17 cellular contexts compared by ENCODE assay signal in the genomic region with DNA sequence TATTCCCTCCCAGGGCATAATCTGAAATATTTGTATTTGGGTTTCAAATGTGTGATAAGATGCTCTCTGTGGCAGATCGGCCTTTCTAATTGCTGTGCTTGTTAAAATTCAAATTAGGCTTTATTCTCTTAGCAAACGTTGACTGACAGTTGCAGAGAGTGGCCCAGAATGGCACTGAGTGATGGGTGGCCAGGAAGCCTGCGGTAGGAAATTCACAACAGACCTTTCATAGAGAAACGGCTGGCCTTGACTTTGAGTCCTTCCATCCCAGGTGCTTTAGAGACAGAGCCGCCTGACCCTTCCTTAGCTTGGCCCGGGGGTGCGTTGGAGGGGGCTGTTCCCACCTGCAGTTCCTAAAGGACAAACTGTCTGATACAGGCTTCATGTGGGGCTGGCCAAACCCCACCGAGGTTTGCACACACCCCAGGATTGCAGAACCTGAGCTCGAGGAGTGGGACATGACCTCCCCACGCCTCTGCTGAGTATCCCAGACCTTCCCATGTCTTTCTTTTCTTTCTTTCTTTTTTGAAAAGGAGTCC.
"Had no signal": no experiment of that assay in that cellular context is flagged by ENCODE, and none has a peak within 500 bp of the region (broad histone marks: within the 10 kb centered on the region; RNA-seq: fewer than 3 reads in every experiment).

No MANE protein-coding gene starts in this region.

- H3K27ac Mint-ChIP-seq: activated naive CD4-positive, alpha-beta T cell treated with anti-CD3 and anti-CD28 coated beads, Interleukin-2, amount 50 U/mL, for 24 hours; activated T-helper 2 cell treated with anti-CD3 and anti-CD28 coated beads, Interferon-gamma antibody, Interleukin-2, Interleukin-4, amounts not matched to agents 10 μg/mL and 5 μg/mL and 100 μg/mL, durations not matched to agents 14 hours and 24 hours and 36 hours; effector memory CD8-positive, alpha-beta T cell; naive thymus-derived CD4-positive, alpha-beta T cell; T-helper 1 cell treated with Interleukin-12 subunit alpha and Interleukin-12 subunit beta and Interleukin-4 antibody, amounts not matched to agents 30 μg/mL and 1 μg/mL, for 36 hours had no signal

- H3K4me3 ChIP-seq: prostate gland, sigmoid colon, thoracic aorta had no signal

- DNase-seq: amygdala; brain microvascular endothelial cell; effector memory CD8-positive, alpha-beta T cell; erythroblast; hypothalamus; kidney glomerular epithelial cell; naive thymus-derived CD4-positive, alpha-beta T cell; nucleus accumbens; sigmoid colon; stimulated activated CD4-positive, alpha-beta T cell treated with anti-CD3 and anti-CD28 coated beads, Interleukin-2, amount 100 ng/mL, for 48 hours; stimulated activated CD8-positive, alpha-beta memory T cell treated with anti-CD3 and anti-CD28 coated beads, Interleukin-4, amount 100 ng/mL, for 48 hours; stimulated activated naive CD8-positive, alpha-beta T cell treated with anti-CD3 and anti-CD28 coated beads, Interleukin-15, amount 100 ng/mL, for 72 hours had no signal

- H3K36me3 ChIP-seq: brain microvascular endothelial cell, prostate gland, sigmoid colon, thoracic aorta had no signal

- ATAC-seq: effector memory CD8-positive, alpha-beta T cell; naive thymus-derived CD4-positive, alpha-beta T cell; stimulated activated naive CD8-positive, alpha-beta T cell treated with anti-CD3 and anti-CD28 coated beads, Interleukin-15, amount 100 ng/mL, for 72 hours had no signal

- H3K4me1 ChIP-seq: prostate gland had no signal

- H3K27ac ChIP-seq: brain microvascular endothelial cell, prostate gland, sigmoid colon, thoracic aorta had no signal

- H3K27me3 ChIP-seq: brain microvascular endothelial cell, sigmoid colon had no signal

- H3K27me3 Mint-ChIP-seq: activated naive CD4-positive, alpha-beta T cell treated with anti-CD3 and anti-CD28 coated beads, Interleukin-2, amount 50 U/mL, for 24 hours; effector memory CD8-positive, alpha-beta T cell; naive thymus-derived CD4-positive, alpha-beta T cell; stimulated activated naive CD8-positive, alpha-beta T cell treated with anti-CD3 and anti-CD28 coated beads, Interleukin-15, amount 100 ng/mL, for 72 hours had no signal

- H3K9me3 Mint-ChIP-seq: activated naive CD4-positive, alpha-beta T cell treated with anti-CD3 and anti-CD28 coated beads, Interleukin-2, amount 50 U/mL, for 24 hours; activated T-helper 2 cell treated with anti-CD3 and anti-CD28 coated beads, Interferon-gamma antibody, Interleukin-2, Interleukin-4, amounts not matched to agents 10 μg/mL and 5 μg/mL and 100 μg/mL, durations not matched to agents 14 hours and 24 hours and 36 hours; effector memory CD8-positive, alpha-beta T cell; stimulated activated naive CD8-positive, alpha-beta T cell treated with anti-CD3 and anti-CD28 coated beads, Interleukin-15, amount 100 ng/mL, for 72 hours; T-helper 1 cell treated with Interleukin-12 subunit alpha and Interleukin-12 subunit beta and Interleukin-4 antibody, amounts not matched to agents 30 μg/mL and 1 μg/mL, for 36 hours had no signal

- H3K4me3 Mint-ChIP-seq: activated naive CD4-positive, alpha-beta T cell treated with anti-CD3 and anti-CD28 coated beads, Interleukin-2, amount 50 U/mL, for 24 hours; effector memory CD8-positive, alpha-beta T cell; naive thymus-derived CD4-positive, alpha-beta T cell; stimulated activated naive CD8-positive, alpha-beta T cell treated with anti-CD3 and anti-CD28 coated beads, Interleukin-15, amount 100 ng/mL, for 72 hours; T-helper 1 cell treated with Interleukin-12 subunit alpha and Interleukin-12 subunit beta and Interleukin-4 antibody, amounts not matched to agents 30 μg/mL and 1 μg/mL, for 36 hours had no signal

- H3K9me3 ChIP-seq: prostate gland, sigmoid colon, thoracic aorta had no signal
